ENCODE assay signal across 8 cellular contexts in the genomic region with DNA sequence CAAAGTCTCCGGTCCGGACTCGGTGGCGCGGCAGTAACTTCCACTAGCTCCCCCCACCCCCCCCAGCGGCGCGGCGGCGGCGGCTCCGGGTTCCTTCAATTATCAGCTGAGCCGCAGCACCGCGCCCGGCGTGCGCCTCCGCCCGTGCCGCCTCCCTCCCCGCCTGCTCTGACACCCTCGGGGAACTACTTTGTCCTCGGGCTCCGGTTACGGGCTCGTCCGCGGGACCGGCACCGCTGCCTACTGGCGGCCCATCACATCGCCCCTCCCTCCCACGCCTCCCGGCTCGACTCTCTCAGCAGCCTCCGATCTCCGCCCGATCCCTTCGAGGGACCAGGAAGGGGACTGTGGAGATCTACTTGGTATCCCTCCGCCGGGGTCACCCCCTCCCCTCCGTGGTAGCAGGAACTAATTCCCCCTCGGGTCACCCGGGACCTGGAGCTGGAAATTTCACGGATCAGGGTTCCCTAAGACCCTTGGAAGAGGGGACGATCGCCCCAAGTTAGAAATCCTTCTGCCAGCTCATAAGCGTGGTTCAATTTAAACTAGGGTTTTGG. TPM values are rescaled to one million over a fixed set of nuclear protein-coding genes. Genes with fewer than 3 reads are reported as not detected.
DNase-seq lines count a peak whose midpoint lies in the region; ATAC-seq and TF ChIP-seq lines count a peak whose summit lies in the region.

A gene (minus strand): TSS at position 118 of the 557 bp plus-strand sequence. CDS start 41,930 bp downstream, outside the sequence.

- peaks cover 43% of the 10 kb centered on the region for H3K79me2 ChIP-seq in SU-DHL-6 (ENCODE audit: insufficient read depth, low read length)
- peaks cover 15% of the 10 kb centered on the region for H3K79me2 ChIP-seq in parathyroid adenoma

- ATAC-seq in HG02623 (IDR thresholded peaks at IDR 0.05; ENCODE audit: unreplicated experiment) (peak; percentile 66), Right ventricle myocardium superior (ENCODE audit: poor library complexity) (peak; percentile 94)

- DNase-seq in GM10266 (ENCODE audit: extremely low spot score) (peak; percentile 92), NCI-H1105 (lab: John Stamatoyannopoulos, UW) (peak; percentile 87), Right ventricle myocardium superior (peak; percentile 94), tibial nerve (ENCODE audit: low spot score in 2 of 2) (peak; percentile 82 to 90)
- DNase-seq in activated naive CD8-positive, alpha-beta T cell treated with anti-CD3 and anti-CD28 coated beads, Interleukin-2, amount 50 U/mL, for 16 hours (ENCODE audit: low read depth, low spot score), result peak; percentile 72

- H3K27ac ChIP-seq in SU-DHL-6 (ENCODE audit: low read depth, low read length) (peak within 1 kb of the TSS; percentile 91), parathyroid adenoma (peak within 1 kb of the TSS; percentile 98), tibial nerve (peak within 1 kb of the TSS; percentile 94 to 99 (median 95))

- intact Hi-C loops in Right ventricle myocardium superior (cut with DNase I), result no loop called here

- H3K9ac ChIP-seq in SU-DHL-6 (ENCODE audit: low read length) (peak within 1 kb of the TSS; percentile 78), parathyroid adenoma (peak within 1 kb of the TSS; percentile 92)

- H3K4me1 ChIP-seq in parathyroid adenoma (peaks cover 3% of the 10 kb centered on the region), tibial nerve (peaks cover 0 to 37% (median 18%) of the 10 kb centered on the region in 4 donors)

- TF ChIP-seq POLR2A in tibial nerve (IDR thresholded peaks at IDR 0.05), result no peak

- 1 to 2% methylated on average over 33 to 35 of the region's 49 CpGs for WGBS in tibial nerve, 2 donors

- H3K27me3 ChIP-seq in SU-DHL-6 (ENCODE audit: low read length) (no peaks in the 10 kb centered on the region), parathyroid adenoma (ENCODE audit: control insufficient read depth, insufficient read depth, low read length) (no peaks in the 10 kb centered on the region), tibial nerve (no peaks in the 10 kb centered on the region)

- peaks cover 3% of the 10 kb centered on the region; the same call in 1 of the 2 replicates for H3K36me3 ChIP-seq in SU-DHL-6 (ENCODE audit: low read length)
- no peaks in the 10 kb centered on the region for H3K36me3 ChIP-seq in parathyroid adenoma (ENCODE audit: control insufficient read depth, insufficient read depth, low read length)
- peaks cover 0 to 9% (median 0%) of the 10 kb centered on the region in 3 donors for H3K36me3 ChIP-seq in tibial nerve

- peak; percentile 20 to 88 for TF ChIP-seq EP300 in tibial nerve (IDR thresholded peaks at IDR 0.05)

- H3K4me2 ChIP-seq in SU-DHL-6 (ENCODE audit: low read depth, low read length, poor library complexity, severe bottlenecking), result peak within 1 kb of the TSS; percentile 56
- peak within 1 kb of the TSS; percentile 98 for H3K4me2 ChIP-seq in parathyroid adenoma (ENCODE audit: low read length)

- H3K4me3 ChIP-seq in SU-DHL-6 (ENCODE audit: insufficient read depth, low read length, poor library complexity, severe bottlenecking) (peak within 1 kb of the TSS; percentile 58), parathyroid adenoma (ENCODE audit: low read depth, low read length) (peak within 1 kb of the TSS; percentile 92), tibial nerve (peak within 1 kb of the TSS; percentile 69 to 97 (median 96))

- TF ChIP-seq CTCF in GM10266 (IDR thresholded peaks at IDR 0.05; ENCODE audit: control insufficient read depth, insufficient read depth, low read depth, missing control alignments) (no peak), SU-DHL-6 (IDR thresholded peaks at IDR 0.05; ENCODE audit: insufficient read depth, low read length, poor library complexity, severe bottlenecking) (no peak), parathyroid adenoma (IDR thresholded peaks at IDR 0.05) (no peak), tibial nerve (IDR thresholded peaks at IDR 0.05) (peak in 2 of 5 experiments; percentile 7 to 10)

- H4K20me1 ChIP-seq in SU-DHL-6 (ENCODE audit: low read depth, low read length), result no peaks in the 10 kb centered on the region

- no peaks in the 10 kb centered on the region for H3K9me2 ChIP-seq in SU-DHL-6 (replicated peaks; ENCODE audit: insufficient read depth, low read length)

- H3K9me3 ChIP-seq in SU-DHL-6 (ENCODE audit: insufficient read depth, low read length), result no peaks in the 10 kb centered on the region
- no peaks in the 10 kb centered on the region for H3K9me3 ChIP-seq in parathyroid adenoma (ENCODE audit: control insufficient read depth, low read length)
- no peaks in the 10 kb centered on the region for H3K9me3 ChIP-seq in tibial nerve

- H3F3A ChIP-seq in SU-DHL-6 (ENCODE audit: insufficient read depth), result peaks cover 19% of the 10 kb centered on the region; the same call in 1 of the 2 replicates

- H2AFZ ChIP-seq in SU-DHL-6 (ENCODE audit: low read depth, low read length, severe bottlenecking) (peak within 1 kb of the TSS; percentile 98), parathyroid adenoma (peak within 1 kb of the TSS; percentile 88)

RNA-seq across cellular contexts. Expression of the gene that starts here (rescaled TPM):
- total RNA-seq in Right ventricle myocardium superior (164 TPM), tibial nerve (100 to 1,000 TPM; 190 to 210 (median 202) TPM)

Comparison
In these comparisons a context has a peak if more than half of its experiments do, and no peak if none do; other contexts are left out.
1. Peak in every context shown above with its lines: DNase-seq, ATAC-seq, H3K4me3 ChIP-seq and H3K27ac ChIP-seq.